ENCODE assay signal across 2 cellular contexts in genomic region chr20:57348200-57348921, GRCh38. TPM values are rescaled to one million over a fixed set of nuclear protein-coding genes. Genes with fewer than 3 reads are reported as not detected.
"Had no signal": no experiment of that assay in that cellular context is flagged by ENCODE, and none has a peak within 500 bp of the region (broad histone marks: within the 10 kb centered on the region; RNA-seq: fewer than 3 reads in every experiment).

No MANE protein-coding gene starts in this region.

RNA-seq across cellular contexts. Expression of gene SPO11, which starts 18.8 kb away (rescaled TPM):
- total RNA-seq: G401, GM12878 had no signal
- polyA plus RNA-seq: GM12878 had no signal
